Comparison of ENCODE assay signal across 24 cellular contexts in the genomic region with DNA sequence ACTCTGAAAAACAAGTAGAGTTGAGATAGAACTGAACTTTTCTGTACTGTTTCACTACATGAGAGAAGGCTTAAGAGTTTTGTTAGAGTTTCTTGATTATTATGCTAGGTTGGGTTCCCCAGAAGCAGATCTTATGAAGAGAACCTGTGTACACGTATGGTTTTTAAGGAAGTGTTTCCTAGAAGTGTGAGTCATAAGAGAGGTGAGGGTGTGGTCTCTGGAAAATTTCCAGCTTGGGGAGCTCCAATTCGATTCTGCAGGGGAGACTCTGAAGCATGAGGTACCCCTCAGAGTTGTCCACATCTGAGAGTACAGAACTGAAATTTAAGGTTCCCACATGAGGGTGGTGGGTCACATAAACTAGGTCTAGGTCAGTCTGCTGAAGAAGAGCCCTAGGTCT.
"Had no signal": no experiment of that assay in that cellular context is flagged by ENCODE, and none has a peak within 500 bp of the region (broad histone marks: within the 10 kb centered on the region; RNA-seq: fewer than 3 reads in every experiment).

No MANE protein-coding gene starts in this region.

- H3K27ac Mint-ChIP-seq: naive thymus-derived CD4-positive, alpha-beta T cell; nephron progenitor cell; stimulated activated memory B cell treated with anti-CD40 and anti-IgM and Interleukin-4, amounts not matched to agents 10 μg/mL and 1 μg/mL and 100 μg/mL, for 72 hours; stimulated activated naive CD8-positive, alpha-beta T cell treated with anti-CD3 and anti-CD28 coated beads, Interleukin-15, Interleukin-2, amounts not matched to agents 100 ng/mL and 50 ng/mL, for 24 hours had no signal

- H3K4me1 ChIP-seq: esophagus muscularis mucosa, gastroesophageal sphincter, psoas muscle, right lobe of liver, spleen, testis, tibial nerve had no signal

- H3K27ac ChIP-seq: dorsolateral prefrontal cortex, esophagus muscularis mucosa, gastroesophageal sphincter, psoas muscle, right lobe of liver, spleen, testis, tibial nerve had no signal

- H3K36me3 ChIP-seq: esophagus muscularis mucosa, gastroesophageal sphincter, right lobe of liver, spleen, tibial nerve had no signal

- H3K4me3 Mint-ChIP-seq: naive thymus-derived CD4-positive, alpha-beta T cell; nephron progenitor cell; stimulated activated memory B cell treated with anti-CD40 and anti-IgM and Interleukin-4, amounts not matched to agents 10 μg/mL and 1 μg/mL and 100 μg/mL, for 72 hours; stimulated activated naive CD8-positive, alpha-beta T cell treated with anti-CD3 and anti-CD28 coated beads, Interleukin-15, Interleukin-2, amounts not matched to agents 100 ng/mL and 50 ng/mL, for 24 hours had no signal

- H3K27me3 ChIP-seq: gastroesophageal sphincter, right lobe of liver, testis, tibial nerve had no signal

- DNase-seq: cortex of kidney; dorsolateral prefrontal cortex; effector CD8-positive, alpha-beta T cell; glutamatergic neuron; kidney; left colon; left ventricle myocardium superior; mesendoderm; naive thymus-derived CD4-positive, alpha-beta T cell; nephron progenitor cell; psoas muscle; retina; right lobe of liver; spleen; stimulated activated CD4-positive, alpha-beta T cell treated with anti-CD3 and anti-CD28 coated beads, Interleukin-15, amount 100 ng/mL, for 24 hours; stimulated activated CD4-positive, alpha-beta T cell treated with anti-CD3 and anti-CD28 coated beads, Interleukin-1b, Interleukin-23, amount 100 ng/mL, for 48 hours; stimulated activated CD4-positive, alpha-beta T cell treated with anti-CD3 and anti-CD28 coated beads, Interleukin-4, amount 100 ng/mL, for 24 hours; testis had no signal

- ATAC-seq: gastroesophageal sphincter; left colon; left ventricle myocardium superior; naive thymus-derived CD4-positive, alpha-beta T cell; psoas muscle; right lobe of liver; stimulated activated memory B cell treated with anti-CD40 and anti-IgM and Interleukin-4, amounts not matched to agents 10 μg/mL and 1 μg/mL and 100 μg/mL, for 72 hours had no signal

- H3K4me1 Mint-ChIP-seq: naive thymus-derived CD4-positive, alpha-beta T cell; nephron progenitor cell; stimulated activated memory B cell treated with anti-CD40 and anti-IgM and Interleukin-4, amounts not matched to agents 10 μg/mL and 1 μg/mL and 100 μg/mL, for 72 hours had no signal

- H3K9me3 Mint-ChIP-seq: nephron progenitor cell; stimulated activated memory B cell treated with anti-CD40 and anti-IgM and Interleukin-4, amounts not matched to agents 10 μg/mL and 1 μg/mL and 100 μg/mL, for 72 hours; stimulated activated naive CD8-positive, alpha-beta T cell treated with anti-CD3 and anti-CD28 coated beads, Interleukin-15, Interleukin-2, amounts not matched to agents 100 ng/mL and 50 ng/mL, for 24 hours had no signal

- H3K9me3 ChIP-seq: esophagus muscularis mucosa, gastroesophageal sphincter, psoas muscle, right lobe of liver, spleen, testis, tibial nerve had no signal

- H3K36me3 Mint-ChIP-seq: naive thymus-derived CD4-positive, alpha-beta T cell; stimulated activated memory B cell treated with anti-CD40 and anti-IgM and Interleukin-4, amounts not matched to agents 10 μg/mL and 1 μg/mL and 100 μg/mL, for 72 hours had no signal

- H3K4me3 ChIP-seq: dorsolateral prefrontal cortex, esophagus muscularis mucosa, gastroesophageal sphincter, lung, psoas muscle, right lobe of liver, spleen, testis, tibial nerve had no signal
